ENCODE assay signal across 14 cellular contexts in genomic region chr1:3242408-3243270, GRCh38.
DNase-seq lines count a peak whose midpoint lies in the region; ATAC-seq and TF ChIP-seq lines count a peak whose summit lies in the region.
"Had no signal": no experiment of that assay in that cellular context is flagged by ENCODE, and none has a peak within 500 bp of the region (broad histone marks: within the 10 kb centered on the region; RNA-seq: fewer than 3 reads in every experiment).

No MANE protein-coding gene starts in this region.

- H3K9me3 ChIP-seq in ascending aorta (no peaks in the 10 kb centered on the region), stomach (peaks cover 0 to 4% (median 0%) of the 10 kb centered on the region in 4 donors), body of pancreas (no peaks in the 10 kb centered on the region)
- H3K9me3 ChIP-seq: BLaER1 treated with 17β-estradiol and CSF1 and Interleukin-3, amounts not matched to agents 10 nM and 100 nM; HAP-1 had no signal

- WGBS in stomach, 5 donors, result 89 to 92% (median 90%) methylated on average over 34 to 35 of the region's 35 CpGs
- WGBS in body of pancreas, 2 donors, result 87 to 91% methylated on average over 28 to 35 of the region's 35 CpGs

- no peak for TF ChIP-seq CTCF in ascending aorta (IDR thresholded peaks at IDR 0.05)
- no peak for TF ChIP-seq CTCF in stomach (IDR thresholded peaks at IDR 0.05)
- TF ChIP-seq CTCF in body of pancreas (IDR thresholded peaks at IDR 0.05), result no peak

- H3K4me3 ChIP-seq in ascending aorta, result no peak overlapping the region
- H3K4me3 ChIP-seq in stomach, result no peak overlapping the region
- no peak overlapping the region for H3K4me3 ChIP-seq in body of pancreas
- H3K4me3 ChIP-seq: BLaER1 treated with 17β-estradiol and CSF1 and Interleukin-3, amounts not matched to agents 10 nM and 100 nM; HAP-1 had no signal

- no peak for TF ChIP-seq EP300 in stomach (IDR thresholded peaks at IDR 0.05)

- DNase-seq in Right ventricle myocardium inferior (ENCODE audit: missing footprints) (peak; percentile 60), Right ventricle myocardium superior (no peak), ascending aorta (ENCODE audit: low spot score in 2 of 2) (no peak), retina (peak; percentile 7), stomach (no peak), AG08395 (ENCODE audit: low spot score) (no peak), NCI-H2029 (lab: John Stamatoyannopoulos, UW) (no peak), body of pancreas (no peak)
- DNase-seq: 8988T; Calu3; CD8-positive, alpha-beta T cell had no signal

- peaks cover 6 to 29% of the 10 kb centered on the region in 2 donors for H3K4me1 ChIP-seq in ascending aorta
- peaks cover 24 to 74% (median 36%) of the 10 kb centered on the region in 4 donors for H3K4me1 ChIP-seq in stomach
- peaks cover 7% of the 10 kb centered on the region for H3K4me1 ChIP-seq in body of pancreas

- peaks cover 0 to 20% of the 10 kb centered on the region in 2 donors for H3K36me3 ChIP-seq in ascending aorta
- H3K36me3 ChIP-seq in stomach, result no peaks in the 10 kb centered on the region
- H3K36me3 ChIP-seq in body of pancreas (replicated peaks in 1 of 2; ENCODE audit: insufficient read depth in 1 of 2, low read depth in 2 of 2), result no peaks in the 10 kb centered on the region
- H3K36me3 ChIP-seq: BLaER1 treated with 17β-estradiol and CSF1 and Interleukin-3, amounts not matched to agents 10 nM and 100 nM; HAP-1 had no signal

- peak; percentile 26 for ATAC-seq in Right ventricle myocardium inferior
- no peak for ATAC-seq in Right ventricle myocardium superior (ENCODE audit: poor library complexity)
- ATAC-seq in body of pancreas, result no peak
- ATAC-seq: CD8-positive, alpha-beta T cell; HepG2 had no signal

- H3K27me3 ChIP-seq in ascending aorta, result no peaks in the 10 kb centered on the region
- H3K27me3 ChIP-seq in stomach, result peaks cover 0 to 62% (median 3%) of the 10 kb centered on the region in 3 donors
- no peaks in the 10 kb centered on the region for H3K27me3 ChIP-seq in body of pancreas

- intact Hi-C loops in Right ventricle myocardium inferior (cut with DNase I), result no loop called here
- intact Hi-C loops in Right ventricle myocardium superior (cut with DNase I), result no loop called here
- intact Hi-C loops in ascending aorta (cut with DNase I), result loop anchor here (5.0 kb wide), 1 partner anchor 45 kb away; no protein-coding TSS in a partner anchor
- intact Hi-C loops in stomach (cut with DNase I; ENCODE audit: low total_unique reads), result no loop called here
- intact Hi-C loops in body of pancreas (cut with DNase I), result no loop called here

- H3K27ac ChIP-seq in ascending aorta (peak overlapping the region; percentile 83), stomach (no peak overlapping the region), body of pancreas (no peak overlapping the region)
- H3K27ac ChIP-seq: BLaER1 treated with 17β-estradiol and CSF1 and Interleukin-3, amounts not matched to agents 10 nM and 100 nM had no signal

- no peak for TF ChIP-seq POLR2A in stomach (IDR thresholded peaks at IDR 0.05)
- TF ChIP-seq POLR2A in body of pancreas (IDR thresholded peaks at IDR 0.05), result no peak

Comparison
In these comparisons a context has a peak if more than half of its experiments do, and no peak if none do; other contexts are left out.
1. DNase-seq: peak in Right ventricle myocardium inferior (single experiment) and retina (single experiment); none in Right ventricle myocardium superior (single experiment), ascending aorta (0 of 2), stomach (single experiment), AG08395 (single experiment), NCI-H2029 (single experiment) and body of pancreas (0 of 4).
2. H3K27ac ChIP-seq: peak in ascending aorta (2 of 2); none in stomach (0 of 5) and body of pancreas (0 of 4).